Comparison of ENCODE assay signal across 19 cellular contexts in genomic region chr3:72973786-72974185, GRCh38.
"Had no signal": no experiment of that assay in that cellular context is flagged by ENCODE, and none has a peak within 500 bp of the region (broad histone marks: within the 10 kb centered on the region; RNA-seq: fewer than 3 reads in every experiment).

No MANE protein-coding gene starts in this region.

- H3K4me1 ChIP-seq: colonic mucosa had no signal

- H3K4me3 ChIP-seq: colonic mucosa, dorsolateral prefrontal cortex, spleen, thoracic aorta had no signal

- H3K27ac Mint-ChIP-seq: activated CD4-positive, alpha-beta memory T cell treated with anti-CD3 and anti-CD28 coated beads, Interleukin-2, amount 10 ng/mL, durations not matched to agents 7 days and 5 days; activated naive CD8-positive, alpha-beta T cell treated with anti-CD3 and anti-CD28 coated beads, Interleukin-2, amount 50 U/mL, for 24 hours; activated T-helper 1 cell treated with anti-CD3 and anti-CD28 coated beads, Interleukin-12 subunit alpha, Interleukin-12 subunit beta, Interleukin-2, Interleukin-4 antibody, amounts not matched to agents 30 ng/mL and 10 ng/mL and 1 ng/mL, durations not matched to agents 14 hours and 24 hours and 36 hours; memory B cell had no signal

- H3K27me3 Mint-ChIP-seq: activated naive CD8-positive, alpha-beta T cell treated with anti-CD3 and anti-CD28 coated beads, Interleukin-2, amount 50 U/mL, for 24 hours had no signal

- H3K9me3 Mint-ChIP-seq: activated CD4-positive, alpha-beta memory T cell treated with anti-CD3 and anti-CD28 coated beads, Interleukin-2, amount 10 ng/mL, durations not matched to agents 7 days and 5 days; activated naive CD8-positive, alpha-beta T cell treated with anti-CD3 and anti-CD28 coated beads, Interleukin-2, amount 50 U/mL, for 24 hours; activated T-helper 1 cell treated with anti-CD3 and anti-CD28 coated beads, Interleukin-12 subunit alpha, Interleukin-12 subunit beta, Interleukin-2, Interleukin-4 antibody, amounts not matched to agents 30 ng/mL and 10 ng/mL and 1 ng/mL, durations not matched to agents 14 hours and 24 hours and 36 hours; memory B cell; neural crest cell had no signal

- H3K4me1 Mint-ChIP-seq: memory B cell, neural crest cell had no signal

- DNase-seq: activated CD4-positive, alpha-beta memory T cell treated with anti-CD3 and anti-CD28 coated beads, Interleukin-2, amount 10 ng/mL, durations not matched to agents 7 days and 5 days; activated CD4-positive, alpha-beta T cell treated with anti-CD3 and anti-CD28 coated beads for 48 hours; activated gamma-delta T cell; activated naive CD4-positive, alpha-beta T cell treated with anti-CD3 and anti-CD28 coated beads, Interleukin-2, amount 50 U/mL, for 16 hours; activated naive CD8-positive, alpha-beta T cell treated with anti-CD3 and anti-CD28 coated beads, Interleukin-2, amount 50 U/mL, for 24 hours; aorta; brain microvascular endothelial cell; dorsolateral prefrontal cortex; left ventricle myocardium superior; SK-N-SH; spleen; stimulated activated CD4-positive, alpha-beta T cell treated with anti-CD3 and anti-CD28 coated beads, Interleukin-4, amount 100 ng/mL, for 1 hour; stimulated activated naive CD4-positive, alpha-beta T cell had no signal

- H3K36me3 Mint-ChIP-seq: memory B cell had no signal

- ATAC-seq: activated naive CD8-positive, alpha-beta T cell treated with anti-CD3 and anti-CD28 coated beads, Interleukin-2, amount 50 U/mL, for 24 hours; left ventricle myocardium superior had no signal

- H3K27me3 ChIP-seq: brain microvascular endothelial cell, colonic mucosa, dorsolateral prefrontal cortex had no signal

- H3K36me3 ChIP-seq: brain microvascular endothelial cell, colonic mucosa, spleen had no signal

- H3K4me3 Mint-ChIP-seq: activated CD4-positive, alpha-beta memory T cell treated with anti-CD3 and anti-CD28 coated beads, Interleukin-2, amount 10 ng/mL, durations not matched to agents 7 days and 5 days; activated naive CD8-positive, alpha-beta T cell treated with anti-CD3 and anti-CD28 coated beads, Interleukin-2, amount 50 U/mL, for 24 hours; activated T-helper 1 cell treated with anti-CD3 and anti-CD28 coated beads, Interleukin-12 subunit alpha, Interleukin-12 subunit beta, Interleukin-2, Interleukin-4 antibody, amounts not matched to agents 30 ng/mL and 10 ng/mL and 1 ng/mL, durations not matched to agents 14 hours and 24 hours and 36 hours; memory B cell; neural crest cell had no signal

- H3K9me2 ChIP-seq: SK-N-SH had no signal

- H3K27ac ChIP-seq: brain microvascular endothelial cell, colonic mucosa, dorsolateral prefrontal cortex, epithelial cell of prostate, spleen, thoracic aorta had no signal

- H3K4me2 ChIP-seq: SK-N-SH had no signal
